Comparison of ENCODE assay signal across 24 cellular contexts in the genomic region with DNA sequence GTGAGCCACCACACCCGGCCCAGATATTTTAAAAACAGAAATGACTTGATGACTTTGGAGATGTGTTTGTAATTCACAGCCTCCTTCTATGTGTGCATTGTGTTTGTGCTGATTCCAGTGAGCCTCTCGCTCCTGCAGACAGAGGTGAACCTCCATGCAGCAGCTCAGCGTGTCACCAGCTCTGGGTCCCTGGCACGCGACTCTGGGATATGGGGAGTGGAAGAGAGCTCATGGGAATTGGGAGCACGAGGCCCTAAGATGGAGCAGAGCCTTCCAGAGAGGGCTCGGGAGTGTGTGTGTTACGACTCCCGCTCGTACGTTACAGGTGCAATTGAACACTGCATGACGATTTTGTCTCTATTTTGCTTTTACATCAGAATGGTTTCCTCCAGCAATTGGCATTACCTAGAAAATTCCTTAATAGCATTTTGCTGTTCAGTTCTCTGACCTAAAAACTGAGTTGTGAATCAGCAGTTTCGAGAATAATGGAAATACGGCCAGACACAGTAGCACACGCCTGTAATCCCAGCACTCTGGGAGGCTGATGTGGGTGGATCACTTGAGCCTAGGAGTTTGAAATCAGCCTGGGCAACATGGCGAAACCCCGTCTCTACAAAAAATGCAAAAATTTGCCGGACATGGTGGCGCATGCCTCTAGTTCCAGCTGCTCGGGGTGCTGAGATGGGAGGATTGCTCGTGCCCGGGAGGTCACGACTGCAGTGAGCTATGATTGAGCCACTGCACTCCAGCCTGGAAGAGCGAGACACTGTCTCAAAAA.
DNase-seq lines count a peak whose midpoint lies in the region; ATAC-seq, FAIRE-seq and TF ChIP-seq lines count a peak whose summit lies in the region.
"Had no signal": no experiment of that assay in that cellular context is flagged by ENCODE, and none has a peak within 500 bp of the region (broad histone marks: within the 10 kb centered on the region; RNA-seq: fewer than 3 reads in every experiment).

No MANE protein-coding gene starts in this region.

- TF ChIP-seq CTCF in DND-41 (IDR thresholded peaks at IDR 0.05; ENCODE audit: borderline replicate concordance, extremely low read depth, low read length, poor library complexity, severe bottlenecking) (no peak), kidney (IDR thresholded peaks at IDR 0.05; ENCODE audit: borderline replicate concordance, extremely low read depth, insufficient read depth) (no peak), progenitor cell of endocrine pancreas (IDR thresholded peaks at IDR 0.05; ENCODE audit: unreplicated experiment) (no peak), chondrocyte (IDR thresholded peaks at IDR 0.05) (no peak)

- H3K4me1 ChIP-seq in DND-41 (ENCODE audit: insufficient read depth, low read length) (peaks cover 54% of the 10 kb centered on the region), kidney (ENCODE audit: control insufficient read depth in 1 of 2, insufficient read depth in 1 of 2, low read depth in 1 of 2, low read length in 2 of 2) (no peaks in the 10 kb centered on the region)

- no peak overlapping the region for H3K4me2 ChIP-seq in DND-41 (ENCODE audit: insufficient read depth, low read length)
- H3K4me2 ChIP-seq: SK-N-SH had no signal

- H3K9me3 Mint-ChIP-seq in progenitor cell of endocrine pancreas (ENCODE audit: low read depth) (no peaks in the 10 kb centered on the region), chondrocyte (ENCODE audit: low read depth) (no peaks in the 10 kb centered on the region)
- H3K9me3 Mint-ChIP-seq: CD4-positive, alpha-beta T cell had no signal

- no peaks in the 10 kb centered on the region for H3K9me3 ChIP-seq in DND-41 (ENCODE audit: insufficient read depth, low read length, severe bottlenecking)
- H3K9me3 ChIP-seq in kidney (ENCODE audit: control insufficient read depth in 1 of 2, low read length in 2 of 2): no peaks in the 10 kb centered on the region
- H3K9me3 ChIP-seq in T-helper 17 cell (ENCODE audit: control insufficient read depth, low read length, poor library complexity, severe bottlenecking): no peaks in the 10 kb centered on the region
- H3K9me3 ChIP-seq: BLaER1 treated with 17β-estradiol and CSF1 and Interleukin-3, amounts not matched to agents 10 nM and 100 nM; SK-N-SH had no signal

- H3K27me3 ChIP-seq in DND-41 (ENCODE audit: insufficient read depth, low read length, poor library complexity): no peaks in the 10 kb centered on the region
- H3K27me3 ChIP-seq: BLaER1 treated with 17β-estradiol and CSF1 and Interleukin-3, amounts not matched to agents 10 nM and 100 nM had no signal

- intact Hi-C loops in kidney (cut with DNase I): no loop called here

- FAIRE-seq in kidney (lab: Jason Lieb, UNC): no peak
- FAIRE-seq: A204.1, G401.6, HepG2, RCC 7860 had no signal

- H3K27ac Mint-ChIP-seq in progenitor cell of endocrine pancreas (peak overlapping the region; percentile 59), T-helper 17 cell (no peak overlapping the region), chondrocyte (ENCODE audit: unreplicated experiment) (no peak overlapping the region)
- H3K27ac Mint-ChIP-seq: CD4-positive, alpha-beta T cell had no signal

- no peak for ATAC-seq in DND-41 (ENCODE audit: insufficient read depth, low read depth)
- ATAC-seq in T-helper 17 cell: no peak
- no peak for ATAC-seq in GM21367 (IDR thresholded peaks at IDR 0.05; ENCODE audit: unreplicated experiment)
- ATAC-seq: HepG2 had no signal

- H3K36me3 Mint-ChIP-seq in progenitor cell of endocrine pancreas (ENCODE audit: insufficient read depth) (peaks cover 6% of the 10 kb centered on the region), T-helper 17 cell (ENCODE audit: low read depth) (peaks cover 2% of the 10 kb centered on the region), chondrocyte (ENCODE audit: low read depth) (peaks cover 2% of the 10 kb centered on the region)

- peaks cover 14% of the 10 kb centered on the region for H3K36me3 ChIP-seq in DND-41 (ENCODE audit: insufficient read depth, low read length)
- no peaks in the 10 kb centered on the region for H3K36me3 ChIP-seq in kidney (ENCODE audit: control insufficient read depth in 1 of 2, insufficient read depth in 2 of 2, low read length in 2 of 2)

- no peak overlapping the region for H3K9ac ChIP-seq in DND-41 (ENCODE audit: low read depth, low read length)
- H3K9ac ChIP-seq in kidney (ENCODE audit: low read length in 2 of 2): no peak overlapping the region
- H3K9ac ChIP-seq: BLaER1 treated with 17β-estradiol and CSF1 and Interleukin-3, amounts not matched to agents 10 nM and 100 nM; SK-N-SH had no signal

- H3K4me1 Mint-ChIP-seq in progenitor cell of endocrine pancreas (ENCODE audit: low read depth): peaks cover 6% of the 10 kb centered on the region
- H3K4me1 Mint-ChIP-seq in T-helper 17 cell: peaks cover 9% of the 10 kb centered on the region
- H3K4me1 Mint-ChIP-seq in chondrocyte (ENCODE audit: low read depth): peaks cover 11% of the 10 kb centered on the region

- no peak overlapping the region for H3K4me3 ChIP-seq in DND-41 (ENCODE audit: low read depth in 1 of 2, low read length in 2 of 2)
- H3K4me3 ChIP-seq in kidney (ENCODE audit: low read length in 2 of 2): no peak overlapping the region
- H3K4me3 ChIP-seq: BLaER1 treated with 17β-estradiol and CSF1 and Interleukin-3, amounts not matched to agents 10 nM and 100 nM had no signal

- peaks cover 90% of the 10 kb centered on the region for H3K79me2 ChIP-seq in DND-41 (ENCODE audit: insufficient read depth, low read length)

- H3K4me3 Mint-ChIP-seq in progenitor cell of endocrine pancreas (ENCODE audit: low read depth) (no peak overlapping the region), T-helper 17 cell (no peak overlapping the region), chondrocyte (ENCODE audit: unreplicated experiment) (no peak overlapping the region)
- H3K4me3 Mint-ChIP-seq: CD4-positive, alpha-beta T cell had no signal

- H4K20me1 ChIP-seq in DND-41 (ENCODE audit: insufficient read depth, low read length): no peaks in the 10 kb centered on the region

- H2AFZ ChIP-seq in DND-41 (ENCODE audit: low read depth, low read length): no peak overlapping the region

- H3K27ac ChIP-seq in DND-41 (ENCODE audit: low read length): peak overlapping the region; percentile 100
- H3K27ac ChIP-seq in kidney (ENCODE audit: low read depth in 2 of 2, low read length in 2 of 2): no peak overlapping the region

- DNase-seq in DND-41 (no peak), amniotic epithelial cell (ENCODE audit: low read depth) (peak; percentile 57), kidney (peak; percentile 37), progenitor cell of endocrine pancreas (ENCODE audit: low spot score, unreplicated experiment) (no peak), T-helper 17 cell (no peak), chondrocyte (ENCODE audit: low spot score) (no peak), NCI-H2227 (lab: John Stamatoyannopoulos, UW; ENCODE audit: unreplicated experiment) (no peak)
- DNase-seq: CD4-positive, alpha-beta T cell; DMS53; Kasumi-1; NCI-H1092 treated with DMSO at 0.1 percent for 48 hours; NCI-H1436; NCI-H187; NCI-H2171 treated with DMSO at 0.1 percent for 48 hours; NCI-H446; NCI-H524 treated with DMSO at 0.1 percent for 48 hours; NCI-H774; SK-N-SH had no signal

- H3K27me3 Mint-ChIP-seq in progenitor cell of endocrine pancreas (no peaks in the 10 kb centered on the region), T-helper 17 cell (no peaks in the 10 kb centered on the region), chondrocyte (ENCODE audit: low read depth) (no peaks in the 10 kb centered on the region)
- H3K27me3 Mint-ChIP-seq: CD4-positive, alpha-beta T cell had no signal

Comparison
In these comparisons a context has a peak if more than half of its experiments do, and no peak if none do; other contexts are left out.
1. DNase-seq: peak in amniotic epithelial cell (single experiment) and kidney (single experiment); none in DND-41 (single experiment), progenitor cell of endocrine pancreas (single experiment), T-helper 17 cell (0 of 3), chondrocyte (single experiment) and NCI-H2227 (single experiment).